Comparison of ENCODE assay signal across 9 cellular contexts in genomic region chr12:14936224-14936861, GRCh38. TPM values are rescaled to one million over a fixed set of nuclear protein-coding genes. Genes with fewer than 3 reads are reported as not detected.
A peak's percentile ranks its signal among the peaks of the same experiment; 100 is the strongest.
DNase-seq lines count a peak whose midpoint lies in the region; ATAC-seq and TF ChIP-seq lines count a peak whose summit lies in the region.
"Had no signal": no experiment of that assay in that cellular context is flagged by ENCODE, and none has a peak within 500 bp of the region (broad histone marks: within the 10 kb centered on the region; RNA-seq: fewer than 3 reads in every experiment).

No MANE protein-coding gene starts in this region.

- H3K4me3 ChIP-seq in WERI-Rb-1 (ENCODE audit: low read depth, low read length) (no peak overlapping the region), prostate gland (no peak overlapping the region), psoas muscle (no peak overlapping the region)

- peak; percentile 18 for TF ChIP-seq CTCF in CD14-positive monocyte (IDR thresholded peaks at IDR 0.05)
- TF ChIP-seq CTCF in GM20000 (IDR thresholded peaks at IDR 0.05; ENCODE audit: extremely low read depth, missing control alignments): peak; percentile 10
- TF ChIP-seq CTCF in WERI-Rb-1 (IDR thresholded peaks at IDR 0.05; ENCODE audit: low read depth, low read length): peak; percentile 60
- TF ChIP-seq CTCF in prostate gland (IDR thresholded peaks at IDR 0.05): no peak
- no peak for TF ChIP-seq CTCF in psoas muscle (IDR thresholded peaks at IDR 0.05)

- H3K27ac ChIP-seq in WERI-Rb-1: no peak overlapping the region
- H3K27ac ChIP-seq in prostate gland: peak overlapping the region in 1 of 2 donors; percentile 57
- H3K27ac ChIP-seq in psoas muscle: no peak overlapping the region

- H3K27me3 ChIP-seq in WERI-Rb-1 (ENCODE audit: insufficient read depth, low read depth, severe bottlenecking) (no peaks in the 10 kb centered on the region), prostate gland (replicated peaks; ENCODE audit: insufficient read depth) (no peaks in the 10 kb centered on the region), psoas muscle (ENCODE audit: insufficient read depth in 3 of 3, low read length in 2 of 3) (no peaks in the 10 kb centered on the region)

- DNase-seq in CD14-positive monocyte (ENCODE audit: low spot score) (no peak), GM20000 (ENCODE audit: low spot score) (no peak), WERI-Rb-1 (peak; percentile 51), islet precursor cell (peak; percentile 77), prostate gland (ENCODE audit: low spot score) (no peak), DMS114 treated with DMSO at 0.1 percent for 48 hours (lab: John Stamatoyannopoulos, UW; ENCODE audit: unreplicated experiment) (no peak), SW480 (ENCODE audit: low spot score) (no peak), psoas muscle (no peak)

- peaks cover 27% of the 10 kb centered on the region for H3K4me1 Mint-ChIP-seq in CD14-positive monocyte

- no peak overlapping the region for H3K4me3 Mint-ChIP-seq in CD14-positive monocyte

- H3K36me3 Mint-ChIP-seq in CD14-positive monocyte: peaks cover 63 to 69% of the 10 kb centered on the region in 2 donors

- TF ChIP-seq POLR2A in prostate gland (IDR thresholded peaks at IDR 0.05): no peak

- H3K27ac Mint-ChIP-seq in CD14-positive monocyte: no peak overlapping the region

- no peak for ATAC-seq in psoas muscle

- no peaks in the 10 kb centered on the region for H3K27me3 Mint-ChIP-seq in CD14-positive monocyte (ENCODE audit: low read depth in 3 of 3)

- no peaks in the 10 kb centered on the region for H3K36me3 ChIP-seq in WERI-Rb-1
- no peaks in the 10 kb centered on the region for H3K36me3 ChIP-seq in prostate gland
- H3K36me3 ChIP-seq in psoas muscle (ENCODE audit: insufficient read depth in 1 of 2, low read depth in 1 of 2): no peaks in the 10 kb centered on the region

- H3K4me1 ChIP-seq in prostate gland (replicated peaks) (no peaks in the 10 kb centered on the region), psoas muscle (no peaks in the 10 kb centered on the region)

- no peaks in the 10 kb centered on the region for H3K9me3 Mint-ChIP-seq in CD14-positive monocyte

- 94% methylated on average over 6 of the region's 6 CpGs for WGBS in prostate gland
- WGBS in psoas muscle, 3 donors: 76 to 82% (median 78%) methylated on average over 6 of the region's 6 CpGs

- intact Hi-C loops in CD14-positive monocyte (cut with micrococcal nuclease) (loop anchor here in 1 of 2 donors (10.0 kb wide), 1 partner anchor 92 kb away; the partner anchor contains the start of gene ART4), prostate gland (cut with DNase I) (no loop called here), psoas muscle (cut with DNase I) (no loop called here)

- H3K9me3 ChIP-seq in WERI-Rb-1 (ENCODE audit: severe bottlenecking): no peaks in the 10 kb centered on the region
- H3K9me3 ChIP-seq in prostate gland: no peaks in the 10 kb centered on the region
- no peaks in the 10 kb centered on the region for H3K9me3 ChIP-seq in psoas muscle

RNA-seq across cellular contexts. Expression of gene ERP27, which starts 2.0 kb away (rescaled TPM):
- polyA plus RNA-seq in CD14-positive monocyte (1 to 10 TPM; 2.5 TPM), psoas muscle (under 1 TPM; 0.05 to 0.09 (median 0.08) TPM)
- total RNA-seq in prostate gland (1 to 10 TPM in 1 of 2 donors, under 1 TPM in 1; 0.57 to 2.3 TPM), psoas muscle (under 1 TPM in 3 of 4 donors, not detected in 1; 0.17 to 0.42 (median 0.24) TPM)
- total RNA-seq: M059J had no signal

RNA-seq across cellular contexts. Expression of gene ARHGDIB, which starts 25.1 kb away (rescaled TPM):
- polyA plus RNA-seq in CD14-positive monocyte (1,000 to 10,000 TPM; 1,854 to 2,228 TPM), psoas muscle (10 to 100 TPM; 23.9 to 44.0 (median 39.4) TPM)
- total RNA-seq in prostate gland (10 to 100 TPM; 40.2 to 65.9 TPM), psoas muscle (10 to 100 TPM; 27.1 to 41.4 (median 29.9) TPM)

RNA-seq across cellular contexts. Expression of gene PDE6H, which starts 36.5 kb away (rescaled TPM):
- polyA plus RNA-seq in CD14-positive monocyte (under 1 TPM in 1 of 2 donors, not detected in 1; 0.33 TPM), psoas muscle (not detected)
- total RNA-seq in prostate gland (not detected), psoas muscle (not detected)
- total RNA-seq: M059J had no signal

RNA-seq across cellular contexts. Expression of gene MGP, which starts 50.7 kb away (rescaled TPM):
- not detected for polyA plus RNA-seq in CD14-positive monocyte
- total RNA-seq in prostate gland: 100 to 1,000 TPM; 233 to 388 TPM
- 100 to 1,000 TPM in 1 of 4 donors, 10 to 100 TPM in 3; 60.2 to 159 (median 82.0) TPM for total RNA-seq in psoas muscle
- 10 to 100 TPM; 57.3 to 83.5 (median 57.5) TPM for polyA plus RNA-seq in psoas muscle

Comparison
In these comparisons a context has a peak if more than half of its experiments do, and no peak if none do; other contexts are left out.
1. DNase-seq: peak in WERI-Rb-1 (single experiment) and islet precursor cell (single experiment); none in CD14-positive monocyte (single experiment), GM20000 (single experiment), prostate gland (single experiment), DMS114 treated with DMSO at 0.1 percent for 48 hours (single experiment), SW480 (single experiment) and psoas muscle (0 of 2).
2. CTCF ChIP-seq: peak in CD14-positive monocyte (single experiment), GM20000 (single experiment) and WERI-Rb-1 (single experiment); none in prostate gland (0 of 4) and psoas muscle (single experiment).